In the genomic region with DNA sequence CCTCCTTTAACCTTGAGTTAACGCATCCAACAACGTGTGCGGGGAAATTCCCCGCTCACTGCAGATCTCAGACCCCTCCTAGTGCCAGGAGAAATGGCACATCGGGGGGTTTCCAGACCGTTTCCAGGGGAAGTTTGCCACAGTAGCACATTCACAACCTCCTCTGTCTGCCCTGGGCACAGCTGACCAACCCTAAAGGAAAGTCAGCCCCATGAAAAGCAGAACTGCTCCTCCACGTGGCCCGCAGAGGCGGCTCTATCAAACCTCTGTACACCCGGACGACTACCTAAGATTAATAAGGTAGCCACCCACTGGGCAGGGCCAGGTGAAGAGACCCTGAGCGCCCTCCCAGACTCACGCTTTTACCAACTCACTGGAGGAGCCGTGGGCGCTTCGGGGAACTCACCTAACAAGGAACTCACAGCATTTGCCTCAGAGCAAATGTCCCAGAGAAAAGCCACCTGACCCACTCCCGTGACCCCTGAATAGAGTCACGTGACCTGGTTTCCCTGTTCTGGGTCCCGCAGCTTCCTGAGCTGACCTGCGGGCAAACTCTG, we compare ENCODE assay signal across 9 cellular contexts. TPM values are rescaled to one million over a fixed set of nuclear protein-coding genes. Genes with fewer than 3 reads are reported as not detected.
A peak's percentile ranks its signal among the peaks of the same experiment; 100 is the strongest.
DNase-seq lines count a peak whose midpoint lies in the region; ATAC-seq lines count a peak whose summit lies in the region.
"Had no signal": no experiment of that assay in that cellular context is flagged by ENCODE, and none has a peak within 500 bp of the region (broad histone marks: within the 10 kb centered on the region; RNA-seq: fewer than 3 reads in every experiment).

No MANE protein-coding gene starts in this region.

- H3K9me3 Mint-ChIP-seq in CD4-positive, CD25-positive, alpha-beta regulatory T cell = no peaks in the 10 kb centered on the region
- no peaks in the 10 kb centered on the region for H3K9me3 Mint-ChIP-seq in immature natural killer cell

- peaks cover 64% of the 10 kb centered on the region for H3K4me1 ChIP-seq in CD4-positive, CD25-positive, alpha-beta regulatory T cell (ENCODE audit: control insufficient read depth, insufficient read depth, low read length, poor library complexity, severe bottlenecking)

- peak; percentile 61 to 83 (median 68) for DNase-seq in CD4-positive, CD25-positive, alpha-beta regulatory T cell
- DNase-seq in KG1 (lab: John Stamatoyannopoulos, UW) (peak; percentile 65), activated T-cell treated with anti-CD3 and anti-CD28 coated beads for 24 hours (ENCODE audit: low read depth) (peak; percentile 66), immature natural killer cell (peak in 2 of 3 donors; percentile 72 to 74), cerebellar nuclear complex (lab: John Stamatoyannopoulos, UW) (no peak), NCI-H510A (lab: John Stamatoyannopoulos, UW) (no peak)
- peak; percentile 33 for DNase-seq in stimulated activated CD8-positive, alpha-beta memory T cell treated with anti-CD3 and anti-CD28 coated beads, Interleukin-15, amount 100 ng/mL, for 1 hour (ENCODE audit: low read depth)

- peak overlapping the region; percentile 80 for H3K4me3 ChIP-seq in CD4-positive, CD25-positive, alpha-beta regulatory T cell (ENCODE audit: low read depth, low read length)
- H3K4me3 ChIP-seq: cardiac muscle cell had no signal

- H3K36me3 ChIP-seq in CD4-positive, CD25-positive, alpha-beta regulatory T cell (ENCODE audit: control insufficient read depth, insufficient read depth, low read length) = peaks cover 4% of the 10 kb centered on the region
- H3K36me3 ChIP-seq: cardiac muscle cell had no signal

- peak overlapping the region; percentile 86 to 99 (median 91) for H3K4me3 Mint-ChIP-seq in CD4-positive, CD25-positive, alpha-beta regulatory T cell
- peak overlapping the region; percentile 88 to 95 (median 91) for H3K4me3 Mint-ChIP-seq in immature natural killer cell

- peak overlapping the region; percentile 96 for H3K27ac ChIP-seq in CD4-positive, CD25-positive, alpha-beta regulatory T cell (ENCODE audit: insufficient read depth, low read length, poor library complexity, severe bottlenecking)
- H3K27ac ChIP-seq: cardiac muscle cell had no signal

- peak overlapping the region; percentile 98 to 99 (median 98) for H3K27ac Mint-ChIP-seq in CD4-positive, CD25-positive, alpha-beta regulatory T cell
- H3K27ac Mint-ChIP-seq in immature natural killer cell = peak overlapping the region; percentile 97 to 100 (median 99)

- ATAC-seq in CD4-positive, CD25-positive, alpha-beta regulatory T cell (ENCODE audit: low read depth in 2 of 2) = peak; percentile 44 to 48
- peak; percentile 47 for ATAC-seq in GM21381 (IDR thresholded peaks at IDR 0.05; ENCODE audit: unreplicated experiment)

- H3K4me1 Mint-ChIP-seq in CD4-positive, CD25-positive, alpha-beta regulatory T cell = peaks cover 16 to 81% (median 59%) of the 10 kb centered on the region in 4 donors
- H3K4me1 Mint-ChIP-seq in immature natural killer cell = peaks cover 52 to 54% of the 10 kb centered on the region in 2 donors

- H3K36me3 Mint-ChIP-seq in CD4-positive, CD25-positive, alpha-beta regulatory T cell = peaks cover 8% of the 10 kb centered on the region
- H3K36me3 Mint-ChIP-seq in immature natural killer cell = no peaks in the 10 kb centered on the region

- H3K9me3 ChIP-seq in CD4-positive, CD25-positive, alpha-beta regulatory T cell (ENCODE audit: control insufficient read depth in 2 of 2, low read length in 2 of 2) = no peaks in the 10 kb centered on the region

- no peaks in the 10 kb centered on the region for H3K27me3 Mint-ChIP-seq in CD4-positive, CD25-positive, alpha-beta regulatory T cell
- peaks cover 4 to 13% (median 8%) of the 10 kb centered on the region in 3 donors for H3K27me3 Mint-ChIP-seq in immature natural killer cell (ENCODE audit: low read depth in 3 of 3)

- no peaks in the 10 kb centered on the region for H3K27me3 ChIP-seq in CD4-positive, CD25-positive, alpha-beta regulatory T cell (ENCODE audit: control insufficient read depth, insufficient read depth, low read length)

RNA-seq across cellular contexts. Expression of a gene that starts 8.6 kb away (rescaled TPM):
- total RNA-seq in CD4-positive, CD25-positive, alpha-beta regulatory T cell = 33.9 TPM
- 10 to 100 TPM; 20.9 to 33.0 (median 29.1) TPM for polyA plus RNA-seq in CD4-positive, CD25-positive, alpha-beta regulatory T cell
- 10 to 100 TPM; 15.7 to 18.7 (median 16.7) TPM for polyA plus RNA-seq in immature natural killer cell

Comparison
In these comparisons a context has a peak if more than half of its experiments do, and no peak if none do; other contexts are left out.
1. DNase-seq: peak in CD4-positive, CD25-positive, alpha-beta regulatory T cell (3 of 3), KG1 (single experiment), activated T-cell treated with anti-CD3 and anti-CD28 coated beads for 24 hours (single experiment), immature natural killer cell (2 of 3) and stimulated activated CD8-positive, alpha-beta memory T cell treated with anti-CD3 and anti-CD28 coated beads, Interleukin-15, amount 100 ng/mL, for 1 hour (single experiment); none in cerebellar nuclear complex (0 of 2) and NCI-H510A (single experiment).